Comparison of ENCODE assay signal across 18 cellular contexts in the genomic region with DNA sequence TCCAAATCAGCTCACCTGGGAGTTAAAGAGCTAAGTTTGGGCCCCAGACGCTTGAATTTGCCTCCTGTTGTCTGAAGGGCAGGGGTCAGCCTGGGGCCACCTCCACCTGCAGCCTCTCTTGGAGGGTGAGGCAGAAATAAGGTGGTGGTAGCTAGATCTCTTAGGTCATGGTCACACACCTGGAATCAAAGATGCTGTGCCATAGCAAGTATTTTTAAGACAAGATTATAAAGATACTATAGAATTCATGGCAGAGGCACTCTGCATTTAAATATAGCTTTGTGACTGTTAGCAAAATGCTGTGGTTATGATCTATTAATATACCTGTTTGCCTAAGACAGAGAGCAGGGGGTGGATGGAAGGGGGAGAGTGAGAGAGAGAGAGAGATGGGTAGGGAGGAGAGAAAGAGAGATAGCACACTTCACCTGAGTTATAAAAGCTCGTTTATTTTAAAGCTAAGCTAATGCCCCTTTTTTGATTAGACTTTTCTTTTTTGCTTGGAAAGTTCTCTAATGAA.
DNase-seq lines count a peak whose midpoint lies in the region; ATAC-seq and TF ChIP-seq lines count a peak whose summit lies in the region.
"Had no signal": no experiment of that assay in that cellular context is flagged by ENCODE, and none has a peak within 500 bp of the region (broad histone marks: within the 10 kb centered on the region; RNA-seq: fewer than 3 reads in every experiment).

No MANE protein-coding gene starts in this region.

- no peak for TF ChIP-seq POLR2A in gastrocnemius medialis (IDR thresholded peaks at IDR 0.05)

- H3K4me1 ChIP-seq in BLaER1 (peaks cover 12% of the 10 kb centered on the region), osteoblast (ENCODE audit: insufficient read depth, low read length) (no peaks in the 10 kb centered on the region), gastrocnemius medialis (peaks cover 18 to 19% of the 10 kb centered on the region in 2 donors)
- H3K4me1 ChIP-seq: A549, HAP-1 had no signal

- H3K27ac ChIP-seq in BLaER1 (no peak overlapping the region), osteoblast (ENCODE audit: low read depth, low read length) (no peak overlapping the region), gastrocnemius medialis (peak overlapping the region in 2 of 4 donors; percentile 29 to 33)
- H3K27ac ChIP-seq: 22Rv1, A549, GM23248, HL-60 had no signal

- H3K79me2 ChIP-seq in osteoblast (ENCODE audit: insufficient read depth, low read length): no peaks in the 10 kb centered on the region

- no peaks in the 10 kb centered on the region for H3K9me3 ChIP-seq in BLaER1
- H3K9me3 ChIP-seq in osteoblast (ENCODE audit: low read depth, low read length): no peaks in the 10 kb centered on the region
- H3K9me3 ChIP-seq in gastrocnemius medialis: no peaks in the 10 kb centered on the region
- H3K9me3 ChIP-seq: A549 had no signal

- ATAC-seq in gastrocnemius medialis (peak; percentile 54 to 72), left ventricle myocardium superior (no peak)
- ATAC-seq: A549; CD8-positive, alpha-beta T cell; GM12878 had no signal

- H3K36me3 ChIP-seq in BLaER1: no peaks in the 10 kb centered on the region
- no peaks in the 10 kb centered on the region for H3K36me3 ChIP-seq in osteoblast (ENCODE audit: insufficient read depth, low read length)
- no peaks in the 10 kb centered on the region for H3K36me3 ChIP-seq in gastrocnemius medialis
- H3K36me3 ChIP-seq: HAP-1 had no signal

- intact Hi-C loops in gastrocnemius medialis (cut with DNase I; ENCODE audit: low total_unique reads): no loop called here
- intact Hi-C loops in left ventricle myocardium superior (cut with micrococcal nuclease): no loop called here

- H4K20me1 ChIP-seq in BLaER1: no peaks in the 10 kb centered on the region
- H4K20me1 ChIP-seq in osteoblast (ENCODE audit: insufficient read depth, low read length): no peaks in the 10 kb centered on the region

- DNase-seq in NCI-H526 (lab: John Stamatoyannopoulos, UW) (peak; percentile 71 to 76), osteoblast (ENCODE audit: insufficient read length, low spot score, missing footprints) (peak; percentile 11), gastrocnemius medialis (no peak), left ventricle myocardium superior (no peak), NCI-H1105 (lab: John Stamatoyannopoulos, UW) (no peak), HCEC 1CT (no peak)
- DNase-seq: AML-193; CD8-positive, alpha-beta T cell; DMS53; DND-41; EL; GM23248 had no signal

- TF ChIP-seq CTCF in osteoblast (IDR thresholded peaks at IDR 0.05; ENCODE audit: extremely low read depth, low read depth, low read length) (no peak), gastrocnemius medialis (IDR thresholded peaks at IDR 0.05 in 4 of 5, conservative IDR thresholded peaks at IDR 0.05 in 1 of 5) (no peak)

- peak overlapping the region; percentile 49 for H3K4me2 ChIP-seq in BLaER1
- no peak overlapping the region for H3K4me2 ChIP-seq in osteoblast (ENCODE audit: insufficient read depth, low read length)
- H3K4me2 ChIP-seq: A549 had no signal

- H3K9ac ChIP-seq in BLaER1: no peak overlapping the region
- H3K9ac ChIP-seq: GM23248 had no signal

- H3K27me3 ChIP-seq in BLaER1: no peaks in the 10 kb centered on the region
- H3K27me3 ChIP-seq in osteoblast (ENCODE audit: insufficient read depth, low read length): no peaks in the 10 kb centered on the region
- no peaks in the 10 kb centered on the region for H3K27me3 ChIP-seq in gastrocnemius medialis

- H3K4me3 ChIP-seq in BLaER1 (no peak overlapping the region), osteoblast (ENCODE audit: insufficient read depth, low read length) (no peak overlapping the region), gastrocnemius medialis (no peak overlapping the region)
- H3K4me3 ChIP-seq: A549, GM12878, GM23248, HAP-1 had no signal

- H2AFZ ChIP-seq in osteoblast (ENCODE audit: low read length): no peak overlapping the region
- H2AFZ ChIP-seq: GM23248 had no signal

- in situ Hi-C loops in gastrocnemius medialis (cut with MboI; ENCODE audit: low sequenced_read_pairs in 4 of 4): no loop called here

Comparison
In these comparisons a context has a peak if more than half of its experiments do, and no peak if none do; other contexts are left out.
1. DNase-seq: peak in NCI-H526 (2 of 2) and osteoblast (single experiment); none in gastrocnemius medialis (0 of 2), left ventricle myocardium superior (single experiment), NCI-H1105 (single experiment) and HCEC 1CT (single experiment).